ENCODE assay signal across 10 cellular contexts in genomic region chr1:87132664-87133000, GRCh38.
DNase-seq lines count a peak whose midpoint lies in the region; ATAC-seq and TF ChIP-seq lines count a peak whose summit lies in the region.
"Had no signal": no experiment of that assay in that cellular context is flagged by ENCODE, and none has a peak within 500 bp of the region (broad histone marks: within the 10 kb centered on the region; RNA-seq: fewer than 3 reads in every experiment).

No MANE protein-coding gene starts in this region.

- TF ChIP-seq CTCF in activated CD8-positive, alpha-beta T cell treated with anti-CD3 and anti-CD28 coated beads for 36 hours (IDR thresholded peaks at IDR 0.05): no peak
- TF ChIP-seq CTCF in right atrium auricular region (IDR thresholded peaks at IDR 0.05) (no peak), smooth muscle cell (IDR thresholded peaks at IDR 0.05; ENCODE audit: borderline replicate concordance, insufficient read depth, poor library complexity, severe bottlenecking) (no peak)

- CTCF ChIA-PET in activated CD8-positive, alpha-beta T cell treated with anti-CD3 and anti-CD28 coated beads for 36 hours (lab: Charles Lee): interaction anchor here (1.2 to 1.9 kb wide), 2 partner anchors 160 to 821 kb away, joined by 3 to 7 read pairs; no protein-coding TSS in a partner anchor

- H3K27me3 ChIP-seq in H7 (ENCODE audit: control insufficient read depth, insufficient read depth, low read length): peaks cover 15% of the 10 kb centered on the region
- H3K27me3 ChIP-seq in right atrium auricular region: no peaks in the 10 kb centered on the region
- H3K27me3 ChIP-seq in smooth muscle cell (ENCODE audit: low read depth): no peaks in the 10 kb centered on the region

- WGBS in smooth muscle cell (ENCODE audit: low lambda C conversion rate): 97% methylated on average over 14 of the region's 14 CpGs

- peak overlapping the region; percentile 77 to 80 for H3K27ac ChIP-seq in right atrium auricular region
- H3K27ac ChIP-seq in smooth muscle cell (ENCODE audit: low read depth): no peak overlapping the region

- peaks cover 22% of the 10 kb centered on the region for H3K27me3 Mint-ChIP-seq in activated CD8-positive, alpha-beta T cell treated with anti-CD3 and anti-CD28 coated beads for 36 hours

- intact Hi-C loops in activated CD8-positive, alpha-beta T cell treated with anti-CD3 and anti-CD28 coated beads for 36 hours (cut with micrococcal nuclease): loop anchor here (10.0 kb wide), 2 partner anchors 142 to 822 kb away; no protein-coding TSS in a partner anchor

- POLR2A ChIA-PET in activated CD8-positive, alpha-beta T cell treated with anti-CD3 and anti-CD28 coated beads for 36 hours (lab: Charles Lee): no interaction called here

- H3K9me3 ChIP-seq in right atrium auricular region (no peaks in the 10 kb centered on the region), smooth muscle cell (replicated peaks; ENCODE audit: low read depth) (no peaks in the 10 kb centered on the region)

- no peak for ATAC-seq in activated CD8-positive, alpha-beta T cell treated with anti-CD3 and anti-CD28 coated beads for 36 hours
- ATAC-seq in HG02885 (IDR thresholded peaks at IDR 0.05; ENCODE audit: poor library complexity, unreplicated experiment) (no peak), GM21390 (IDR thresholded peaks at IDR 0.05; ENCODE audit: unreplicated experiment) (no peak)

- peaks cover 10% of the 10 kb centered on the region for H3K4me1 Mint-ChIP-seq in activated CD8-positive, alpha-beta T cell treated with anti-CD3 and anti-CD28 coated beads for 36 hours (ENCODE audit: low read depth)

- H3K9ac ChIP-seq in smooth muscle cell (ENCODE audit: low read depth): no peak overlapping the region

- H3K4me2 ChIP-seq in smooth muscle cell: peak overlapping the region; percentile 92

- no peaks in the 10 kb centered on the region for H3K36me3 Mint-ChIP-seq in activated CD8-positive, alpha-beta T cell treated with anti-CD3 and anti-CD28 coated beads for 36 hours (ENCODE audit: low read depth)

- H3K4me3 ChIP-seq in H7 (ENCODE audit: insufficient read depth, low read depth, low read length) (peak overlapping the region; percentile 60; the same call in 1 of the 2 replicates), right atrium auricular region (peak overlapping the region; percentile 49 to 56), smooth muscle cell (no peak overlapping the region)

- DNase-seq in H7: peak; percentile 32
- no peak for DNase-seq in activated CD8-positive, alpha-beta T cell treated with anti-CD3 and anti-CD28 coated beads for 36 hours
- DNase-seq in right atrium auricular region (ENCODE audit: low spot score): no peak
- no peak for DNase-seq in smooth muscle cell (lab: John Stamatoyannopoulos, UW; ENCODE audit: unreplicated experiment)
- DNase-seq in iPS-NIHi11 (ENCODE audit: low spot score): no peak
- DNase-seq in KG1 (lab: John Stamatoyannopoulos, UW): no peak
- DNase-seq: DMS53, NCI-H2081 treated with DMSO at 0.1 percent for 48 hours had no signal

- H4K20me1 ChIP-seq in smooth muscle cell (ENCODE audit: low read depth): no peaks in the 10 kb centered on the region

- H3K4me1 ChIP-seq in right atrium auricular region: peaks cover 0 to 25% of the 10 kb centered on the region in 2 donors
- H3K4me1 ChIP-seq in smooth muscle cell (ENCODE audit: low read depth): peaks cover 6% of the 10 kb centered on the region

- H3K36me3 ChIP-seq in H7 (replicated peaks; ENCODE audit: control insufficient read depth, insufficient read depth, low read length) (no peaks in the 10 kb centered on the region), right atrium auricular region (no peaks in the 10 kb centered on the region), smooth muscle cell (ENCODE audit: low read depth) (no peaks in the 10 kb centered on the region)

- H3F3A ChIP-seq in smooth muscle cell (ENCODE audit: low read depth): no peaks in the 10 kb centered on the region

- H3K4me3 Mint-ChIP-seq in activated CD8-positive, alpha-beta T cell treated with anti-CD3 and anti-CD28 coated beads for 36 hours: peak overlapping the region; percentile 47

- H3K9me3 Mint-ChIP-seq in activated CD8-positive, alpha-beta T cell treated with anti-CD3 and anti-CD28 coated beads for 36 hours: no peaks in the 10 kb centered on the region

- no peak overlapping the region for H2AFZ ChIP-seq in smooth muscle cell (ENCODE audit: low read depth)

- H3K79me2 ChIP-seq in smooth muscle cell (ENCODE audit: low read depth): no peaks in the 10 kb centered on the region

- H3K27ac Mint-ChIP-seq in activated CD8-positive, alpha-beta T cell treated with anti-CD3 and anti-CD28 coated beads for 36 hours: no peak overlapping the region
